Comparison of ENCODE assay signal across 12 cellular contexts in the genomic region with DNA sequence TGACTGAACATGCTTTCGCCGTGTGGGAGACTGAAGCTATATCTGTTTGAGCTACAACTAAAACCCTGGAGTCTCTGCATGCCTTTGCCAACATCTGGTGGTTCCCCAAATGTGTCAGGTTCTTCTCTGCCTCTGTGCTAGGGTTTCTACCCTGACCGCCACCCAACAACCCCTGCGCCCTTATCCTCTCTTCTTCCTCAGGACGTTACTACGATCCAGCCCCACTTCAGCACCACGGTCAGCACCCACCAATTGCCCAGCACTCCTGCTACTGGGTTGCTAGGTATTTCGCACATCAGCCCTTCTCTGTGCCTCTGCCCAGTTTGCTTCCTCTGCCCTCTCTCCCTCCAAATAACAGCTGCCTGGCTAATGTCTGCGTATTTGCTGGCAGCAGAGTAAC.
DNase-seq lines count a peak whose midpoint lies in the region; FAIRE-seq and TF ChIP-seq lines count a peak whose summit lies in the region.
"Had no signal": no experiment of that assay in that cellular context is flagged by ENCODE, and none has a peak within 500 bp of the region (broad histone marks: within the 10 kb centered on the region; RNA-seq: fewer than 3 reads in every experiment).

No MANE protein-coding gene starts in this region.

- WGBS in endodermal cell (ENCODE audit: insufficient coverage in 1 of 2, insufficient read length in 1 of 2), 2 experiments, result 52 to 69% methylated on average over 4 to 9 of the region's 9 CpGs
- 24 to 54% (median 47%) methylated on average over 9 of the region's 9 CpGs for WGBS in small intestine, 3 donors

- H3K4me3 ChIP-seq in NT2/D1 (ENCODE audit: insufficient read length, low read depth), result no peak overlapping the region
- no peak overlapping the region for H3K4me3 ChIP-seq in endodermal cell (ENCODE audit: low read length)
- H3K4me3 ChIP-seq in small intestine (ENCODE audit: low read depth in 1 of 2, low read length in 2 of 2), result no peak overlapping the region
- H3K4me3 ChIP-seq: Peyer's patch had no signal

- intact Hi-C loops in activated naive CD4-positive, alpha-beta T cell treated with anti-CD3 and anti-CD28 coated beads for 36 hours (cut with micrococcal nuclease), result no loop called here

- no peak overlapping the region for H3K27ac Mint-ChIP-seq in activated naive CD4-positive, alpha-beta T cell treated with anti-CD3 and anti-CD28 coated beads for 36 hours
- no peak overlapping the region for H3K27ac Mint-ChIP-seq in endodermal cell
- H3K27ac Mint-ChIP-seq: dendritic cell treated with granulocyte-macrophage colony-stimulating factor and Interleukin-4, amounts not matched to agents 40 ng/mL and 50 ng/mL, for 4 days had no signal

- no peaks in the 10 kb centered on the region for H3K27me3 ChIP-seq in NT2/D1 (ENCODE audit: insufficient read depth, insufficient read length)
- peaks cover 11% of the 10 kb centered on the region for H3K27me3 ChIP-seq in endodermal cell (ENCODE audit: control insufficient read depth, insufficient read depth, low read length, poor library complexity, severe bottlenecking)
- no peaks in the 10 kb centered on the region for H3K27me3 ChIP-seq in small intestine (ENCODE audit: control insufficient read depth in 2 of 2, insufficient read depth in 2 of 2, low read length in 2 of 2)
- H3K27me3 ChIP-seq: neutrophil, Peyer's patch had no signal

- CTCF ChIA-PET in activated naive CD4-positive, alpha-beta T cell treated with anti-CD3 and anti-CD28 coated beads for 36 hours (lab: Charles Lee), result no interaction called here

- no peaks in the 10 kb centered on the region for H3K9me3 Mint-ChIP-seq in activated naive CD4-positive, alpha-beta T cell treated with anti-CD3 and anti-CD28 coated beads for 36 hours
- H3K9me3 Mint-ChIP-seq in endodermal cell, result no peaks in the 10 kb centered on the region
- H3K9me3 Mint-ChIP-seq: dendritic cell treated with granulocyte-macrophage colony-stimulating factor and Interleukin-4, amounts not matched to agents 40 ng/mL and 50 ng/mL, for 4 days had no signal

- no peaks in the 10 kb centered on the region for H3K36me3 ChIP-seq in NT2/D1 (ENCODE audit: insufficient read depth, insufficient read length, low read length)
- no peaks in the 10 kb centered on the region for H3K36me3 ChIP-seq in endodermal cell (ENCODE audit: control insufficient read depth, insufficient read depth, low read length)
- H3K36me3 ChIP-seq in small intestine (ENCODE audit: control insufficient read depth in 2 of 2, insufficient read depth in 2 of 2, low read length in 2 of 2), result no peaks in the 10 kb centered on the region
- H3K36me3 ChIP-seq: neutrophil, Peyer's patch had no signal

- H3K9me3 ChIP-seq in NT2/D1 (ENCODE audit: insufficient read depth, low read length) (peaks cover 8% of the 10 kb centered on the region; the same call in 1 of the 2 replicates), endodermal cell (ENCODE audit: control insufficient read depth, low read length) (no peaks in the 10 kb centered on the region), small intestine (ENCODE audit: control insufficient read depth, low read depth) (no peaks in the 10 kb centered on the region)
- H3K9me3 ChIP-seq: neutrophil, Peyer's patch had no signal

- no peak for TF ChIP-seq CTCF in endodermal cell (conservative IDR thresholded peaks at IDR 0.05)

- H3K4me1 ChIP-seq in NT2/D1 (ENCODE audit: insufficient read depth, insufficient read length) (no peaks in the 10 kb centered on the region), endodermal cell (ENCODE audit: control insufficient read depth, insufficient read depth, low read length) (no peaks in the 10 kb centered on the region), small intestine (ENCODE audit: control insufficient read depth in 2 of 2, insufficient read depth in 1 of 2, low read depth in 1 of 2, low read length in 1 of 2) (no peaks in the 10 kb centered on the region)
- H3K4me1 ChIP-seq: Peyer's patch had no signal

- peak; percentile 58 for DNase-seq in activated naive CD4-positive, alpha-beta T cell treated with anti-CD3 and anti-CD28 coated beads for 36 hours
- no peak for DNase-seq in activated naive CD4-positive, alpha-beta T cell treated with anti-CD3 and anti-CD28 coated beads, Interleukin-2, amount 50 U/mL, for 16 hours
- DNase-seq in NT2/D1 (ENCODE audit: low read depth, low spot score) (peak; percentile 51), endodermal cell (peak; percentile 95), small intestine (peak; percentile 13), activated gamma-delta T cell (lab: John Stamatoyannopoulos, UW) (no peak), GM19240 (ENCODE audit: insufficient read length, low spot score) (no peak), D341Med (ENCODE audit: low spot score) (no peak)

- no peak overlapping the region for H3K4me3 Mint-ChIP-seq in activated naive CD4-positive, alpha-beta T cell treated with anti-CD3 and anti-CD28 coated beads for 36 hours
- H3K4me3 Mint-ChIP-seq in endodermal cell, result no peak overlapping the region
- H3K4me3 Mint-ChIP-seq: CD4-positive, CD25-positive, alpha-beta regulatory T cell; dendritic cell treated with granulocyte-macrophage colony-stimulating factor and Interleukin-4, amounts not matched to agents 40 ng/mL and 50 ng/mL, for 4 days had no signal

- no peaks in the 10 kb centered on the region for H3K4me1 Mint-ChIP-seq in activated naive CD4-positive, alpha-beta T cell treated with anti-CD3 and anti-CD28 coated beads for 36 hours (ENCODE audit: low read depth)
- no peaks in the 10 kb centered on the region for H3K4me1 Mint-ChIP-seq in endodermal cell
- H3K4me1 Mint-ChIP-seq: CD4-positive, CD25-positive, alpha-beta regulatory T cell had no signal

- H3K36me3 Mint-ChIP-seq in activated naive CD4-positive, alpha-beta T cell treated with anti-CD3 and anti-CD28 coated beads for 36 hours (ENCODE audit: low read depth), result no peaks in the 10 kb centered on the region
- H3K36me3 Mint-ChIP-seq in endodermal cell (ENCODE audit: low read depth), result no peaks in the 10 kb centered on the region
- H3K36me3 Mint-ChIP-seq: CD4-positive, CD25-positive, alpha-beta regulatory T cell had no signal

- no peak for FAIRE-seq in small intestine (lab: Jason Lieb, UNC)

- H3K27me3 Mint-ChIP-seq in activated naive CD4-positive, alpha-beta T cell treated with anti-CD3 and anti-CD28 coated beads for 36 hours (ENCODE audit: low read depth), result peaks cover 7% of the 10 kb centered on the region
- H3K27me3 Mint-ChIP-seq in endodermal cell (ENCODE audit: insufficient read depth), result peaks cover 4% of the 10 kb centered on the region
- H3K27me3 Mint-ChIP-seq: CD4-positive, CD25-positive, alpha-beta regulatory T cell had no signal

- H3K9ac ChIP-seq in NT2/D1 (ENCODE audit: insufficient read length, low read depth) (no peak overlapping the region), endodermal cell (ENCODE audit: extremely low read depth, low read length, poor library complexity, severe bottlenecking) (no peak overlapping the region)

- H3K27ac ChIP-seq in endodermal cell (ENCODE audit: low read depth, low read length), result no peak overlapping the region
- H3K27ac ChIP-seq in small intestine (ENCODE audit: low read depth in 1 of 2, low read length in 1 of 2), result no peak overlapping the region
- H3K27ac ChIP-seq: neutrophil, Peyer's patch had no signal

Comparison
In these comparisons a context has a peak if more than half of its experiments do, and no peak if none do; other contexts are left out.
1. DNase-seq: peak in activated naive CD4-positive, alpha-beta T cell treated with anti-CD3 and anti-CD28 coated beads for 36 hours (single experiment), NT2/D1 (single experiment), endodermal cell (single experiment) and small intestine (single experiment); none in activated naive CD4-positive, alpha-beta T cell treated with anti-CD3 and anti-CD28 coated beads, Interleukin-2, amount 50 U/mL, for 16 hours (single experiment), activated gamma-delta T cell (single experiment), GM19240 (single experiment) and D341Med (single experiment).